In genomic region chr4:153448003-153448731, GRCh38 we compare ENCODE assay signal across 10 cellular contexts. TPM values are rescaled to one million over a fixed set of nuclear protein-coding genes. Genes with fewer than 3 reads are reported as not detected.
DNase-seq lines count a peak whose midpoint lies in the region; ATAC-seq lines count a peak whose summit lies in the region.
"Had no signal": no experiment of that assay in that cellular context is flagged by ENCODE, and none has a peak within 500 bp of the region (broad histone marks: within the 10 kb centered on the region; RNA-seq: fewer than 3 reads in every experiment).

No MANE protein-coding gene starts in this region.

- peaks cover 16% of the 10 kb centered on the region for H3K4me1 Mint-ChIP-seq in activated CD4-positive, alpha-beta T cell treated with anti-CD3 and anti-CD28 coated beads for 36 hours

- H3K9me3 ChIP-seq in stomach smooth muscle (ENCODE audit: control insufficient read depth in 2 of 2, low read length in 2 of 2), result no peaks in the 10 kb centered on the region
- H3K9me3 ChIP-seq: thyroid gland had no signal

- POLR2A ChIA-PET in activated CD4-positive, alpha-beta T cell treated with anti-CD3 and anti-CD28 coated beads for 36 hours (lab: Charles Lee), result interaction anchor here (0.6 kb wide), 1 partner anchor 102 kb away, joined by 9 read pairs; no protein-coding TSS in a partner anchor

- peak overlapping the region in 1 of 2 donors; percentile 30 for H3K9ac ChIP-seq in stomach smooth muscle (ENCODE audit: low read length in 2 of 2)

- no peaks in the 10 kb centered on the region for H3K27me3 ChIP-seq in stomach smooth muscle (ENCODE audit: control insufficient read depth in 1 of 2, insufficient read depth in 2 of 2, low read length in 2 of 2)
- H3K27me3 ChIP-seq: thyroid gland had no signal

- DNase-seq in NCI-H2196 (lab: John Stamatoyannopoulos, UW; ENCODE audit: unreplicated experiment) (peak; percentile 11), NCI-H2196 treated with DMSO at 0.1 percent for 48 hours (lab: John Stamatoyannopoulos, UW; ENCODE audit: unreplicated experiment) (no peak), NCI-H748 treated with DMSO at 0.1 percent for 48 hours (lab: John Stamatoyannopoulos, UW) (peak; percentile 65), fibroblast of gingiva (ENCODE audit: low read depth) (peak; percentile 52)
- no peak for DNase-seq in activated CD4-positive, alpha-beta T cell treated with anti-CD3 and anti-CD28 coated beads for 36 hours
- DNase-seq in central memory CD4-positive, alpha-beta T cell, result no peak
- DNase-seq: activated naive CD4-positive, alpha-beta T cell treated with anti-CD3 and anti-CD28 coated beads for 36 hours; thyroid gland had no signal

- no peaks in the 10 kb centered on the region for H3K9me3 Mint-ChIP-seq in activated CD4-positive, alpha-beta T cell treated with anti-CD3 and anti-CD28 coated beads for 36 hours (ENCODE audit: low read depth)
- H3K9me3 Mint-ChIP-seq: activated naive CD4-positive, alpha-beta T cell treated with anti-CD3 and anti-CD28 coated beads for 36 hours had no signal

- H3K4me1 ChIP-seq in stomach smooth muscle (ENCODE audit: control insufficient read depth, insufficient read depth, low read length), result peaks cover 15% of the 10 kb centered on the region

- H3K4me3 Mint-ChIP-seq in activated CD4-positive, alpha-beta T cell treated with anti-CD3 and anti-CD28 coated beads for 36 hours, result no peak overlapping the region
- H3K4me3 Mint-ChIP-seq: activated naive CD4-positive, alpha-beta T cell treated with anti-CD3 and anti-CD28 coated beads for 36 hours had no signal

- H3K36me3 Mint-ChIP-seq in activated CD4-positive, alpha-beta T cell treated with anti-CD3 and anti-CD28 coated beads for 36 hours (ENCODE audit: low read depth), result no peaks in the 10 kb centered on the region

- intact Hi-C loops in activated CD4-positive, alpha-beta T cell treated with anti-CD3 and anti-CD28 coated beads for 36 hours (cut with DNase I, micrococcal nuclease), result no loop called here

- ATAC-seq in activated CD4-positive, alpha-beta T cell treated with anti-CD3 and anti-CD28 coated beads for 36 hours, result no peak
- no peak for ATAC-seq in GM21723 (IDR thresholded peaks at IDR 0.05; ENCODE audit: unreplicated experiment)

- H3K4me3 ChIP-seq in stomach smooth muscle (ENCODE audit: low read length in 2 of 2), result peak overlapping the region in 1 of 2 donors; percentile 21
- H3K4me3 ChIP-seq: thyroid gland had no signal

- no peak overlapping the region for H3K27ac Mint-ChIP-seq in activated CD4-positive, alpha-beta T cell treated with anti-CD3 and anti-CD28 coated beads for 36 hours
- H3K27ac Mint-ChIP-seq: activated naive CD4-positive, alpha-beta T cell treated with anti-CD3 and anti-CD28 coated beads for 36 hours had no signal

- no peaks in the 10 kb centered on the region for H3K36me3 ChIP-seq in stomach smooth muscle (ENCODE audit: control insufficient read depth in 2 of 2, insufficient read depth in 2 of 2, low read length in 2 of 2)
- H3K36me3 ChIP-seq: thyroid gland had no signal

- no peaks in the 10 kb centered on the region for H3K27me3 Mint-ChIP-seq in activated CD4-positive, alpha-beta T cell treated with anti-CD3 and anti-CD28 coated beads for 36 hours

- CTCF ChIA-PET in activated CD4-positive, alpha-beta T cell treated with anti-CD3 and anti-CD28 coated beads for 36 hours (lab: Charles Lee), result interaction anchor here (0.6 to 1.5 kb wide), 4 partner anchors 9 to 1590 kb away, joined by 3 to 4 read pairs (median 3); no protein-coding TSS in a partner anchor

- peak overlapping the region; percentile 4 for H3K27ac ChIP-seq in stomach smooth muscle (ENCODE audit: low read length)
- H3K27ac ChIP-seq: thyroid gland had no signal

RNA-seq across cellular contexts. Expression of gene TMEM131L, which starts 18.0 kb away (rescaled TPM):
- total RNA-seq in activated CD4-positive, alpha-beta T cell treated with anti-CD3 and anti-CD28 coated beads for 36 hours, result 10 to 100 TPM; 45.8 to 45.9 TPM

Comparison
In these comparisons a context has a peak if more than half of its experiments do, and no peak if none do; other contexts are left out.
1. DNase-seq: peak in NCI-H2196 (single experiment), NCI-H748 treated with DMSO at 0.1 percent for 48 hours (single experiment) and fibroblast of gingiva (single experiment); none in NCI-H2196 treated with DMSO at 0.1 percent for 48 hours (single experiment), activated CD4-positive, alpha-beta T cell treated with anti-CD3 and anti-CD28 coated beads for 36 hours (single experiment) and central memory CD4-positive, alpha-beta T cell (single experiment).